19 cellular contexts compared by ENCODE assay signal in genomic region chr21:43997766-43998742, GRCh38.
"Had no signal": no experiment of that assay in that cellular context is flagged by ENCODE, and none has a peak within 500 bp of the region (broad histone marks: within the 10 kb centered on the region; RNA-seq: fewer than 3 reads in every experiment).

No MANE protein-coding gene starts in this region.

- DNase-seq: activated CD4-positive, alpha-beta T cell treated with anti-CD3 and anti-CD28 coated beads for 1 hour; activated CD4-positive, alpha-beta T cell treated with anti-CD3 and anti-CD28 coated beads, Interleukin-2, amount 50 U/mL, for 4 hours; activated T-cell treated with anti-CD3 and anti-CD28 coated beads for 4 hours; dermis blood vessel endothelial cell; effector memory CD8-positive, alpha-beta T cell; foreskin fibroblast; left cardiac atrium; naive thymus-derived CD8-positive, alpha-beta T cell; pancreas; stimulated activated CD4-positive, alpha-beta T cell treated with anti-CD3 and anti-CD28 coated beads, Interleukin-4, amount 100 ng/mL, for 24 hours; stomach; upper lobe of left lung; WERI-Rb-1 had no signal

- H3K4me1 Mint-ChIP-seq: naive thymus-derived CD8-positive, alpha-beta T cell; stimulated activated effector memory CD8-positive, alpha-beta T cell treated with anti-CD3 and anti-CD28 coated beads, Interleukin-12 subunit alpha, Interleukin-12 subunit beta, amount 100 ng/mL, for 72 hours had no signal

- ATAC-seq: effector memory CD8-positive, alpha-beta T cell; left cardiac atrium; naive thymus-derived CD8-positive, alpha-beta T cell; pancreas; sciatic nerve; stimulated activated effector memory CD8-positive, alpha-beta T cell treated with anti-CD3 and anti-CD28 coated beads, Interleukin-12 subunit alpha, Interleukin-12 subunit beta, amount 100 ng/mL, for 72 hours had no signal

- H3K9me3 ChIP-seq: pancreas, stomach, thoracic aorta, upper lobe of left lung had no signal

- H3K27me3 ChIP-seq: hepatocyte, pancreas, upper lobe of left lung had no signal

- H3K4me1 ChIP-seq: pancreas, stomach, upper lobe of left lung had no signal

- H3K4me2 ChIP-seq: hepatocyte had no signal

- H3K36me3 ChIP-seq: pancreas, stomach, thoracic aorta, upper lobe of left lung, WERI-Rb-1 had no signal

- H3K27me3 Mint-ChIP-seq: activated naive CD8-positive, alpha-beta T cell had no signal

- H3K27ac Mint-ChIP-seq: activated naive CD8-positive, alpha-beta T cell; effector memory CD8-positive, alpha-beta T cell; stimulated activated effector memory CD8-positive, alpha-beta T cell treated with anti-CD3 and anti-CD28 coated beads, Interleukin-12 subunit alpha, Interleukin-12 subunit beta, amount 100 ng/mL, for 72 hours had no signal

- H3K79me2 ChIP-seq: hepatocyte had no signal

- H3K9me3 Mint-ChIP-seq: effector memory CD8-positive, alpha-beta T cell; naive thymus-derived CD8-positive, alpha-beta T cell; stimulated activated effector memory CD8-positive, alpha-beta T cell treated with anti-CD3 and anti-CD28 coated beads, Interleukin-12 subunit alpha, Interleukin-12 subunit beta, amount 100 ng/mL, for 72 hours had no signal

- H2AFZ ChIP-seq: hepatocyte had no signal

- H3K27ac ChIP-seq: epithelial cell of prostate, hepatocyte, pancreas, stomach, thoracic aorta, upper lobe of left lung, WERI-Rb-1 had no signal

- H3K4me3 Mint-ChIP-seq: activated naive CD8-positive, alpha-beta T cell; effector memory CD8-positive, alpha-beta T cell; naive thymus-derived CD8-positive, alpha-beta T cell; stimulated activated effector memory CD8-positive, alpha-beta T cell treated with anti-CD3 and anti-CD28 coated beads, Interleukin-12 subunit alpha, Interleukin-12 subunit beta, amount 100 ng/mL, for 72 hours had no signal

- FAIRE-seq: pancreas had no signal

- H3K4me3 ChIP-seq: hepatocyte, pancreas, stomach, thoracic aorta, upper lobe of left lung had no signal

- H3K36me3 Mint-ChIP-seq: activated naive CD8-positive, alpha-beta T cell; naive thymus-derived CD8-positive, alpha-beta T cell; stimulated activated effector memory CD8-positive, alpha-beta T cell treated with anti-CD3 and anti-CD28 coated beads, Interleukin-12 subunit alpha, Interleukin-12 subunit beta, amount 100 ng/mL, for 72 hours had no signal
